Comparison of ENCODE assay signal across 18 cellular contexts in genomic region chr15:28289694-28290463, GRCh38. TPM values are rescaled to one million over a fixed set of nuclear protein-coding genes. Genes with fewer than 3 reads are reported as not detected.
A peak's percentile ranks its signal among the peaks of the same experiment; 100 is the strongest.
DNase-seq lines count a peak whose midpoint lies in the region; ATAC-seq and TF ChIP-seq lines count a peak whose summit lies in the region.
"Had no signal": no experiment of that assay in that cellular context is flagged by ENCODE, and none has a peak within 500 bp of the region (broad histone marks: within the 10 kb centered on the region; RNA-seq: fewer than 3 reads in every experiment).

No MANE protein-coding gene starts in this region.

- no peak overlapping the region for H3K4me3 ChIP-seq in right atrium auricular region
- H3K4me3 ChIP-seq in spleen: no peak overlapping the region
- H3K4me3 ChIP-seq in aorta (ENCODE audit: low read length in 2 of 2): no peak overlapping the region
- H3K4me3 ChIP-seq: gastroesophageal sphincter, pancreas, SJSA1, thyroid gland had no signal

- no peaks in the 10 kb centered on the region for H3K4me1 ChIP-seq in right atrium auricular region
- peaks cover 0 to 9% (median 0%) of the 10 kb centered on the region in 6 donors for H3K4me1 ChIP-seq in spleen
- no peaks in the 10 kb centered on the region for H3K4me1 ChIP-seq in aorta (ENCODE audit: control insufficient read depth in 1 of 2, insufficient read depth in 2 of 2, low read length in 2 of 2)
- H3K4me1 ChIP-seq: pancreas, SJSA1, thyroid gland had no signal

- H3K9me3 ChIP-seq in right atrium auricular region: no peaks in the 10 kb centered on the region
- peaks cover 0 to 14% (median 10%) of the 10 kb centered on the region in 8 donors for H3K9me3 ChIP-seq in spleen
- no peaks in the 10 kb centered on the region for H3K9me3 ChIP-seq in aorta (ENCODE audit: control insufficient read depth, low read length)
- H3K9me3 ChIP-seq: pancreas, SJSA1, thyroid gland had no signal

- TF ChIP-seq CTCF in right atrium auricular region (IDR thresholded peaks at IDR 0.05) (no peak), spleen (IDR thresholded peaks at IDR 0.05 in 8 of 11, conservative IDR thresholded peaks at IDR 0.05 in 3 of 11) (no peak)

- intact Hi-C loops in spleen (cut with DNase I; ENCODE audit: low total_unique reads) (no loop called here), aorta (cut with DNase I) (no loop called here)

- H3K36me3 ChIP-seq in right atrium auricular region (peaks cover 8% of the 10 kb centered on the region), spleen (peaks cover 0 to 43% (median 23%) of the 10 kb centered on the region in 6 donors), aorta (ENCODE audit: control insufficient read depth in 1 of 2, insufficient read depth in 2 of 2, low read length in 1 of 2) (peaks cover 0 to 4% of the 10 kb centered on the region in 2 donors)
- H3K36me3 ChIP-seq: pancreas had no signal

- ATAC-seq in GM18907 (IDR thresholded peaks at IDR 0.05; ENCODE audit: unreplicated experiment) (peak; percentile 25), GM21723 (IDR thresholded peaks at IDR 0.05; ENCODE audit: unreplicated experiment) (peak; percentile 37), HG03442 (IDR thresholded peaks at IDR 0.05; ENCODE audit: unreplicated experiment) (peak; percentile 26), aorta (ENCODE audit: low FRiP score) (no peak), GM19395 (IDR thresholded peaks at IDR 0.05; ENCODE audit: unreplicated experiment) (no peak)
- ATAC-seq: gastroesophageal sphincter, pancreas had no signal

- TF ChIP-seq POLR2A in spleen (IDR thresholded peaks at IDR 0.05): no peak

- no peaks in the 10 kb centered on the region for H3K27me3 ChIP-seq in right atrium auricular region
- H3K27me3 ChIP-seq in spleen (replicated peaks in 1 of 7): no peaks in the 10 kb centered on the region
- H3K27me3 ChIP-seq in aorta (ENCODE audit: control insufficient read depth in 1 of 2, insufficient read depth in 2 of 2, low read length in 1 of 2): no peaks in the 10 kb centered on the region
- H3K27me3 ChIP-seq: gastroesophageal sphincter, pancreas, SJSA1, thyroid gland had no signal

- H3K27ac ChIP-seq in right atrium auricular region: peak overlapping the region; percentile 26 to 49
- H3K27ac ChIP-seq in spleen: no peak overlapping the region
- no peak overlapping the region for H3K27ac ChIP-seq in aorta (ENCODE audit: low read depth in 1 of 2, low read length in 2 of 2)
- H3K27ac ChIP-seq: gastroesophageal sphincter, pancreas, SJSA1, thyroid gland had no signal

- WGBS in spleen, 5 donors: 90 to 97% (median 95%) methylated on average over 10 of the region's 10 CpGs
- 96% methylated on average over 10 of the region's 10 CpGs for WGBS in aorta, 2 donors

- DNase-seq in right atrium auricular region (ENCODE audit: low spot score) (no peak), spleen (no peak), aorta (no peak), cortex of kidney (lab: John Stamatoyannopoulos, UW) (no peak)
- DNase-seq: activated gamma-delta T cell; H9; Kasumi-1; NCI-H1417 treated with DMSO at 0.1 percent for 48 hours; NCI-H345; pancreas; stimulated activated CD4-positive, alpha-beta T cell treated with anti-CD3 and anti-CD28 coated beads, Interleukin-4, amount 100 ng/mL, for 24 hours; thyroid gland had no signal

RNA-seq across cellular contexts. Expression of gene HERC2, which starts 32.1 kb away (rescaled TPM):
- 10 to 100 TPM; 50.8 to 62.4 TPM for total RNA-seq in right atrium auricular region
- total RNA-seq in spleen: 10 to 100 TPM; 48.8 to 79.8 (median 66.5) TPM
- 10 to 100 TPM; 16.1 to 26.0 (median 24.1) TPM for polyA plus RNA-seq in spleen
- 10 to 100 TPM; 66.1 to 70.8 TPM for total RNA-seq in aorta
- 10 to 100 TPM; 21.7 to 29.0 TPM for polyA plus RNA-seq in aorta

Comparison
In these comparisons a context has a peak if more than half of its experiments do, and no peak if none do; other contexts are left out.
1. ATAC-seq: peak in GM18907 (single experiment), GM21723 (single experiment) and HG03442 (single experiment); none in aorta (single experiment) and GM19395 (single experiment).
2. H3K27ac ChIP-seq: peak in right atrium auricular region (2 of 2); none in spleen (0 of 8) and aorta (0 of 2).